In the genomic region with DNA sequence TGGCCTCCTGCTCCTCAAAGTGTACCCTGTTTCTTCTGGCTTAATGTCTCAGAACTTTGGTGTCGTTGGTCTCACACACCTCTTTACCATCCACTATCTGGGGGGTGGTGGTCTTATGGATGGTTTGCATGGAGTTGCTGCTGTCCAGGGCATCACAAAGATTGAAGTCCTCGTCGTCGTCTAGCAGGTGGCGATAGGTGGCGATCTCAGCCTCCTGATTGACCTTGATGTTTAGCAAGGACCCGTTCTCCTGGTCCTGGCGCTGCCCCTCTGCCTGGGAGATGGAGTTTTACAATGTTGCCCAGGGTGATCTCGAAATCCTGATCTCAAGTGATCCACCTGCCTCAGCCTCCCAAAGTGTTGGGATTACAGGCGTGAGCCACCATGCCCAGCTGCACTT, we compare ENCODE assay signal across 19 cellular contexts. TPM values are rescaled to one million over a fixed set of nuclear protein-coding genes. Genes with fewer than 3 reads are reported as not detected.
DNase-seq lines count a peak whose midpoint lies in the region; ATAC-seq and TF ChIP-seq lines count a peak whose summit lies in the region.
"Had no signal": no experiment of that assay in that cellular context is flagged by ENCODE, and none has a peak within 500 bp of the region (broad histone marks: within the 10 kb centered on the region; RNA-seq: fewer than 3 reads in every experiment).

No MANE protein-coding gene starts in this region.

- H3K4me1 ChIP-seq in transverse colon, result no peaks in the 10 kb centered on the region
- H3K4me1 ChIP-seq: BLaER1, tibial artery had no signal

- WGBS in transverse colon (ENCODE audit: low coverage in 1 of 2), 2 donors, result 0 to 43% methylated on average over 1 to 10 of the region's 10 CpGs

- no peaks in the 10 kb centered on the region for H3K36me3 ChIP-seq in WERI-Rb-1
- H3K36me3 ChIP-seq in transverse colon, result no peaks in the 10 kb centered on the region
- H3K36me3 ChIP-seq: BLaER1, tibial artery had no signal

- no peak for ATAC-seq in GM21515 (IDR thresholded peaks at IDR 0.05; ENCODE audit: unreplicated experiment)
- ATAC-seq: left ventricle myocardium superior; naive thymus-derived CD8-positive, alpha-beta T cell had no signal

- DNase-seq in DMS53 treated with DMSO at 0.1 percent for 48 hours (lab: John Stamatoyannopoulos, UW; ENCODE audit: unreplicated experiment) (peak; percentile 19), NCI-H524 treated with DMSO at 0.1 percent for 48 hours (lab: John Stamatoyannopoulos, UW) (peak; percentile 4), WERI-Rb-1 (peak; percentile 80), islet precursor cell (peak; percentile 72), activated gamma-delta T cell (lab: John Stamatoyannopoulos, UW) (no peak), RKO (ENCODE audit: low spot score) (no peak), transverse colon (no peak)
- DNase-seq: activated CD8-positive, alpha-beta memory T cell treated with anti-CD3 and anti-CD28 coated beads, Interleukin-2, amount 50 U/mL, for 4 hours; cerebellar nuclear complex; IMR-90; left ventricle myocardium superior; NCI-H1436 treated with DMSO at 0.1 percent for 48 hours; NCI-H774; stimulated activated CD4-positive, alpha-beta T cell treated with anti-CD3 and anti-CD28 coated beads, Interleukin-1b, Interleukin-23, amount 100 ng/mL, for 48 hours; tibial artery had no signal

- TF ChIP-seq CTCF in WERI-Rb-1 (IDR thresholded peaks at IDR 0.05; ENCODE audit: low read depth, low read length) (peak; percentile 79), transverse colon (IDR thresholded peaks at IDR 0.05) (no peak)

- in situ Hi-C loops in transverse colon (cut with MboI; ENCODE audit: low pct_ligation_motif_present in 1 of 4, low pct_unique_long_range_greater_than_20kb in 1 of 4, low sequenced_read_pairs in 3 of 4), result no loop called here

- H3K4me3 ChIP-seq in WERI-Rb-1 (ENCODE audit: low read depth, low read length) (no peak overlapping the region), transverse colon (no peak overlapping the region)
- H3K4me3 ChIP-seq: BLaER1, tibial artery had no signal

- H3K27me3 ChIP-seq in WERI-Rb-1 (ENCODE audit: insufficient read depth, low read depth, severe bottlenecking), result no peaks in the 10 kb centered on the region
- no peaks in the 10 kb centered on the region for H3K27me3 ChIP-seq in transverse colon
- H3K27me3 ChIP-seq: BLaER1, tibial artery had no signal

- TF ChIP-seq POLR2A in transverse colon (IDR thresholded peaks at IDR 0.05), result no peak

- H3K9me3 ChIP-seq in WERI-Rb-1 (ENCODE audit: severe bottlenecking) (no peaks in the 10 kb centered on the region), transverse colon (no peaks in the 10 kb centered on the region)
- H3K9me3 ChIP-seq: BLaER1, tibial artery had no signal

- intact Hi-C loops in transverse colon (cut with DNase I; ENCODE audit: low total_unique reads), result no loop called here

- H3K27ac ChIP-seq in WERI-Rb-1, result no peak overlapping the region
- H3K27ac ChIP-seq in transverse colon, result no peak overlapping the region
- H3K27ac ChIP-seq: BLaER1, epithelial cell of prostate, tibial artery had no signal

- no peak for TF ChIP-seq EP300 in transverse colon (IDR thresholded peaks at IDR 0.05; ENCODE audit: low read depth)

RNA-seq across cellular contexts. Expression of gene HELZ, which starts 31.1 kb away (rescaled TPM):
- total RNA-seq in transverse colon, result 100 to 1,000 TPM in 1 of 4 donors, 10 to 100 TPM in 3; 31.8 to 126 (median 56.0) TPM

Comparison
In these comparisons a context has a peak if more than half of its experiments do, and no peak if none do; other contexts are left out.
1. DNase-seq: peak in DMS53 treated with DMSO at 0.1 percent for 48 hours (single experiment), NCI-H524 treated with DMSO at 0.1 percent for 48 hours (single experiment), WERI-Rb-1 (single experiment) and islet precursor cell (single experiment); none in activated gamma-delta T cell (single experiment), RKO (single experiment) and transverse colon (single experiment).